ENCODE assay signal across 11 cellular contexts in genomic region chr7:150340875-150341262, GRCh38. TPM values are rescaled to one million over a fixed set of nuclear protein-coding genes. Genes with fewer than 3 reads are reported as not detected.
DNase-seq lines count a peak whose midpoint lies in the region; ATAC-seq, FAIRE-seq and TF ChIP-seq lines count a peak whose summit lies in the region.
"Had no signal": no experiment of that assay in that cellular context is flagged by ENCODE, and none has a peak within 500 bp of the region (broad histone marks: within the 10 kb centered on the region; RNA-seq: fewer than 3 reads in every experiment).

No MANE protein-coding gene starts in this region.

- no peak overlapping the region for H3K27ac ChIP-seq in K562 (ENCODE audit: extremely low read depth, low read depth, low read length)
- peak overlapping the region; percentile 22 for H3K27ac ChIP-seq in right cardiac atrium (ENCODE audit: low read length)
- peak overlapping the region; percentile 84 to 94 (median 86) for H3K27ac ChIP-seq in transverse colon

- H3K9ac ChIP-seq in K562 (ENCODE audit: insufficient read depth in 1 of 2, low read depth in 2 of 2, low read length in 2 of 2): no peak overlapping the region

- no peak for TF ChIP-seq CTCF in K562 (IDR thresholded peaks at IDR 0.05 in 2 of 3, conservative IDR thresholded peaks at IDR 0.05 in 1 of 3; ENCODE audit: insufficient read depth in 2 of 3, low read depth in 1 of 3, low read length in 3 of 3)
- TF ChIP-seq CTCF in transverse colon (IDR thresholded peaks at IDR 0.05): no peak

- TF ChIP-seq POLR2A in K562 (conservative IDR thresholded peaks at IDR 0.05): no peak
- TF ChIP-seq POLR2A in transverse colon (IDR thresholded peaks at IDR 0.05): no peak
- TF ChIP-seq POLR2A in GM12891 (IDR thresholded peaks at IDR 0.05; ENCODE audit: low read depth, low read length): no peak

- FAIRE-seq in K562 (lab: Jason Lieb, UNC) (no peak), GM12891 (lab: Jason Lieb, UNC) (no peak)

- DNase-seq in K562 (ENCODE audit: extremely low read depth in 1 of 4, low spot score in 3 of 4) (peak in 2 of 4 experiments; percentile 13 to 19), right cardiac atrium (peak in 2 of 3 donors; percentile 57 to 62), transverse colon (no peak), NCI-H2227 (lab: John Stamatoyannopoulos, UW; ENCODE audit: unreplicated experiment) (no peak), GM12891 (ENCODE audit: insufficient read length, low spot score) (no peak)
- DNase-seq: NCI-H748 treated with DMSO at 0.1 percent for 48 hours, T-cell had no signal

- peaks cover 0 to 37% of the 10 kb centered on the region in 2 experiments; a peak in 3 of 5 replicates for H3K4me1 ChIP-seq in K562 (replicated peaks in 1 of 2; ENCODE audit: control insufficient read depth in 2 of 2, insufficient read depth in 2 of 2, low read length in 2 of 2)
- H3K4me1 ChIP-seq in right cardiac atrium (ENCODE audit: control insufficient read depth, insufficient read depth, low read length): peaks cover under 1% of the 10 kb centered on the region
- H3K4me1 ChIP-seq in neuron (ENCODE audit: insufficient read depth, low read length): peaks cover 9% of the 10 kb centered on the region
- H3K4me1 ChIP-seq in transverse colon: peaks cover 15 to 51% (median 43%) of the 10 kb centered on the region in 4 donors

- no peak for TF ChIP-seq EP300 in K562 (IDR thresholded peaks at IDR 0.05; ENCODE audit: low read length)
- TF ChIP-seq EP300 in transverse colon (IDR thresholded peaks at IDR 0.05; ENCODE audit: low read depth): no peak

- H2AFZ ChIP-seq in K562 (ENCODE audit: low read depth, low read length): no peak overlapping the region
- H2AFZ ChIP-seq in neuron (ENCODE audit: low read depth, low read length): peak overlapping the region; percentile 29

- H3K9me3 ChIP-seq in K562 (replicated peaks; ENCODE audit: control insufficient read depth, insufficient read depth, low read depth, low read length) (no peaks in the 10 kb centered on the region), right cardiac atrium (ENCODE audit: control insufficient read depth, low read length) (no peaks in the 10 kb centered on the region), neuron (ENCODE audit: low read length) (peaks cover 3% of the 10 kb centered on the region), transverse colon (no peaks in the 10 kb centered on the region)

- 65% methylated on average over 18 of the region's 29 CpGs for WGBS in K562 (ENCODE audit: insufficient coverage, low coverage, missing lambda C conversion rate)
- 21% methylated on average over 29 of the region's 29 CpGs for WGBS in right cardiac atrium
- 9 to 20% methylated on average over 3 to 29 of the region's 29 CpGs for WGBS in transverse colon (ENCODE audit: low coverage in 1 of 2), 2 donors

- H3K9me1 ChIP-seq in K562 (ENCODE audit: control insufficient read depth, insufficient read depth, low read length): peaks cover 6% of the 10 kb centered on the region

- peaks cover 11 to 15% of the 10 kb centered on the region in 2 experiments; a peak in 4 of 5 replicates for H3K27me3 ChIP-seq in K562 (ENCODE audit: control insufficient read depth in 2 of 2, insufficient read depth in 2 of 2, low read length in 2 of 2)
- no peaks in the 10 kb centered on the region for H3K27me3 ChIP-seq in right cardiac atrium (ENCODE audit: control insufficient read depth, insufficient read depth)
- H3K27me3 ChIP-seq in neuron (ENCODE audit: insufficient read depth, low read length): no peaks in the 10 kb centered on the region
- peaks cover 11% of the 10 kb centered on the region for H3K27me3 ChIP-seq in transverse colon

- no peak for TF ChIP-seq RAD21 in K562 (CRISPR knock-in tag; conservative IDR thresholded peaks at IDR 0.05 in 1 of 2, IDR thresholded peaks at IDR 0.05 in 1 of 2)

- no peaks in the 10 kb centered on the region for H3K79me2 ChIP-seq in K562 (ENCODE audit: control insufficient read depth, insufficient read depth, low read length)

- CTCF ChIA-PET in K562 (lab: Yijun Ruan, JAX; ENCODE audit: low intra/inter-chr PET ratio): no interaction called here

- H3K36me3 ChIP-seq in K562 (ENCODE audit: control insufficient read depth, insufficient read depth, low read length) (peaks cover 21% of the 10 kb centered on the region; the same call in 2 of the 3 replicates), neuron (ENCODE audit: insufficient read depth, low read length) (no peaks in the 10 kb centered on the region), transverse colon (no peaks in the 10 kb centered on the region)

- intact Hi-C loops in K562 (cut with micrococcal nuclease) (no loop called here), right cardiac atrium (cut with DNase I) (no loop called here), transverse colon (cut with DNase I; ENCODE audit: low total_unique reads) (no loop called here)

- BruUV-seq in K562 (replicated peaks; lab: Mats Ljungman, UMichigan): no TSS peak

- ATAC-seq in K562: no peak
- ATAC-seq in right cardiac atrium: peak; percentile 2 to 15
- ATAC-seq in HG03280 (IDR thresholded peaks at IDR 0.05; ENCODE audit: unreplicated experiment): no peak
- ATAC-seq in HG03432 (IDR thresholded peaks at IDR 0.05; ENCODE audit: unreplicated experiment): no peak

- H3K4me2 ChIP-seq in K562 (ENCODE audit: insufficient read depth, low read length): no peak overlapping the region

- POLR2A ChIA-PET in K562 (lab: Yijun Ruan, JAX): no interaction called here

- H4K20me1 ChIP-seq in K562 (replicated peaks; ENCODE audit: control insufficient read depth, insufficient read depth, low read length): peaks cover 5% of the 10 kb centered on the region; the same call in 1 of the 2 replicates

- H3K4me3 ChIP-seq in K562 (no peak overlapping the region), right cardiac atrium (ENCODE audit: low read length) (peak overlapping the region; percentile 37), neuron (ENCODE audit: low read length) (peak overlapping the region; percentile 44), transverse colon (peak overlapping the region; percentile 43 to 61 (median 47))

- in situ Hi-C loops in K562 (cut with MboI): no loop called here
- in situ Hi-C loops in transverse colon (cut with MboI; ENCODE audit: low pct_ligation_motif_present in 1 of 4, low pct_unique_long_range_greater_than_20kb in 1 of 4, low sequenced_read_pairs in 3 of 4): no loop called here

RNA-seq across cellular contexts. Expression of gene RARRES2, which starts 0.6 kb away (rescaled TPM):
- total RNA-seq in K562 (2011; cell fraction: chromatin; rRNA removed; ENCODE audit: low replicate concordance): not detected in 2 replicates
- not detected in 2 replicates for total RNA-seq in K562 (2011; cell fraction: nucleolus; rRNA removed)
- not detected in 2 replicates for total RNA-seq in K562 (2011; cell fraction: nucleoplasm; rRNA removed)
- total RNA-seq in K562 (2014; rRNA removed): not detected in 2 replicates
- not detected in 2 replicates for total RNA-seq in K562 (2014; rRNA removed; fragmentation: Illumina TruSeq; extraction: Trizol)
- not detected in 2 replicates for total RNA-seq in K562 (2015; rRNA removed; fragmentation: Illumina TruSeq; extraction: Trizol)
- 1.7 and 1.8 TPM in 2 replicates for total RNA-seq in K562 (2021)
- 0.11 TPM in 1 of 2 replicates, not detected in the other for polyA plus RNA-seq in K562 (2011; rRNA removed)
- 0.51 and 0.55 TPM in 2 replicates for polyA plus RNA-seq in K562 (2011; cell fraction: cytosol; rRNA removed)
- 0.13 and 0.26 TPM in 2 replicates for polyA plus RNA-seq in K562 (2011; cell fraction: nucleus; rRNA removed)
- polyA plus RNA-seq in K562 (2012): 0.21 and 0.33 TPM in 2 replicates
- polyA plus RNA-seq in K562 (2014; fragmentation: Illumina TruSeq; extraction: Trizol): not detected in 2 replicates
- polyA plus RNA-seq in K562 (2014; fragmentation: Nextera tagmentation; extraction: Ambion mirVana): not detected
- polyA plus RNA-seq in K562 (2014; rRNA removed): 0.23 TPM in 1 of 2 replicates, not detected in the other
- not detected in 2 replicates for polyA minus RNA-seq in K562 (2011; rRNA and poly(A)+ RNA removed)
- not detected in 2 replicates for polyA minus RNA-seq in K562 (2011; cell fraction: cytosol; rRNA and poly(A)+ RNA removed)
- polyA minus RNA-seq in K562 (2011; cell fraction: nucleus; rRNA and poly(A)+ RNA removed): not detected in 2 replicates
- 100 to 1,000 TPM; 111 to 195 (median 174) TPM for total RNA-seq in right cardiac atrium
- 193 TPM for polyA plus RNA-seq in right cardiac atrium
- 100 to 1,000 TPM in 2 of 4 donors, 10 to 100 TPM in 2; 84.2 to 124 (median 102) TPM for total RNA-seq in transverse colon
- polyA plus RNA-seq in GM12891 (2012; ENCODE audit: low read depth, missing spikeins): 27.0 TPM

RNA-seq across cellular contexts. Expression of gene ACTR3C, which starts 17.5 kb away (rescaled TPM):
- 118 and 124 TPM in 2 replicates for total RNA-seq in K562 (2011; cell fraction: chromatin; rRNA removed; ENCODE audit: low replicate concordance)
- 77.7 and 87.2 TPM in 2 replicates for total RNA-seq in K562 (2011; cell fraction: nucleolus; rRNA removed)
- 81.8 and 110 TPM in 2 replicates for total RNA-seq in K562 (2011; cell fraction: nucleoplasm; rRNA removed)
- total RNA-seq in K562 (2014; rRNA removed) (12.1 and 12.9 TPM in 2 replicates), K562 (2014; rRNA removed; fragmentation: Illumina TruSeq; extraction: Trizol) (14.2 and 16.9 TPM in 2 replicates), K562 (2015; rRNA removed; fragmentation: Illumina TruSeq; extraction: Trizol) (14.8 and 16.8 TPM in 2 replicates), K562 (2021) (10.0 and 10.8 TPM in 2 replicates), right cardiac atrium (1 to 10 TPM; 4.5 to 7.4 (median 5.5) TPM), transverse colon (10 to 100 TPM; 19.9 to 71.1 (median 42.7) TPM)
- polyA plus RNA-seq in K562 (2011; rRNA removed) (28.1 and 35.4 TPM in 2 replicates), K562 (2014; fragmentation: Illumina TruSeq; extraction: Trizol) (12.2 and 13.4 TPM in 2 replicates), K562 (2014; fragmentation: Nextera tagmentation; extraction: Ambion mirVana) (10 to 100 TPM in 1 of 2 experiments, 1 to 10 TPM in 1; 9.0 to 13.3 TPM), K562 (2014; rRNA removed) (14.9 and 16.9 TPM in 2 replicates), right cardiac atrium (4.2 TPM)
- polyA plus RNA-seq in K562 (2011; cell fraction: cytosol; rRNA removed): 13.0 and 26.1 TPM in 2 replicates
- 30.3 and 45.3 TPM in 2 replicates for polyA plus RNA-seq in K562 (2011; cell fraction: nucleus; rRNA removed)
- 13.2 and 18.9 TPM in 2 replicates for polyA plus RNA-seq in K562 (2012)
- polyA minus RNA-seq in K562 (2011; rRNA and poly(A)+ RNA removed): 61.6 and 72.6 TPM in 2 replicates
- polyA minus RNA-seq in K562 (2011; cell fraction: cytosol; rRNA and poly(A)+ RNA removed): 16.9 and 22.1 TPM in 2 replicates
- 75.1 and 126 TPM in 2 replicates for polyA minus RNA-seq in K562 (2011; cell fraction: nucleus; rRNA and poly(A)+ RNA removed)
- 3.9 TPM for polyA plus RNA-seq in GM12891 (2012; ENCODE audit: low read depth, missing spikeins)
- total RNA-seq: M059J had no signal

RNA-seq across cellular contexts. Expression of gene LRRC61, which starts 17.7 kb away (rescaled TPM):
- 114 and 182 TPM in 2 replicates for total RNA-seq in K562 (2011; cell fraction: chromatin; rRNA removed; ENCODE audit: low replicate concordance)
- total RNA-seq in K562 (2011; cell fraction: nucleolus; rRNA removed): 129 and 134 TPM in 2 replicates
- total RNA-seq in K562 (2011; cell fraction: nucleoplasm; rRNA removed): 113 and 123 TPM in 2 replicates
- total RNA-seq in K562 (2014; rRNA removed): 55.2 and 67.6 TPM in 2 replicates
- 16.8 and 18.7 TPM in 2 replicates for total RNA-seq in K562 (2014; rRNA removed; fragmentation: Illumina TruSeq; extraction: Trizol)
- 35.2 and 37.8 TPM in 2 replicates for total RNA-seq in K562 (2015; rRNA removed; fragmentation: Illumina TruSeq; extraction: Trizol)
- total RNA-seq in K562 (2021): 49.5 and 50.6 TPM in 2 replicates
- 54.3 and 76.9 TPM in 2 replicates for polyA plus RNA-seq in K562 (2011; rRNA removed)
- polyA plus RNA-seq in K562 (2011; cell fraction: cytosol; rRNA removed): 138 and 194 TPM in 2 replicates
- polyA plus RNA-seq in K562 (2011; cell fraction: nucleus; rRNA removed): 125 and 205 TPM in 2 replicates
- polyA plus RNA-seq in K562 (2012): 81.4 and 86.4 TPM in 2 replicates
- polyA plus RNA-seq in K562 (2014; fragmentation: Illumina TruSeq; extraction: Trizol): 18.4 and 35.6 TPM in 2 replicates
- 1 to 10 TPM; 1.3 to 1.7 TPM for polyA plus RNA-seq in K562 (2014; fragmentation: Nextera tagmentation; extraction: Ambion mirVana)
- 42.0 and 46.5 TPM in 2 replicates for polyA plus RNA-seq in K562 (2014; rRNA removed)
- polyA minus RNA-seq in K562 (2011; rRNA and poly(A)+ RNA removed): 44.8 and 55.6 TPM in 2 replicates
- 94.8 and 130 TPM in 2 replicates for polyA minus RNA-seq in K562 (2011; cell fraction: cytosol; rRNA and poly(A)+ RNA removed)
- 89.0 and 106 TPM in 2 replicates for polyA minus RNA-seq in K562 (2011; cell fraction: nucleus; rRNA and poly(A)+ RNA removed)
- total RNA-seq in right cardiac atrium: 1 to 10 TPM; 5.7 to 8.0 (median 6.2) TPM
- 4.4 TPM for polyA plus RNA-seq in right cardiac atrium
- total RNA-seq in transverse colon: 10 to 100 TPM in 3 of 4 donors, 1 to 10 TPM in 1; 1.4 to 55.4 (median 17.2) TPM
- 27.7 TPM for polyA plus RNA-seq in GM12891 (2012; ENCODE audit: low read depth, missing spikeins)
- total RNA-seq: M059J had no signal

RNA-seq across cellular contexts. Expression of gene REPIN1, which starts 27.8 kb away (rescaled TPM):
- total RNA-seq in K562 (2011; cell fraction: chromatin; rRNA removed; ENCODE audit: low replicate concordance): 109 and 296 TPM in 2 replicates
- total RNA-seq in K562 (2011; cell fraction: nucleolus; rRNA removed): 251 and 260 TPM in 2 replicates
- total RNA-seq in K562 (2011; cell fraction: nucleoplasm; rRNA removed): 183 and 184 TPM in 2 replicates
- 212 and 268 TPM in 2 replicates for total RNA-seq in K562 (2014; rRNA removed)
- total RNA-seq in K562 (2014; rRNA removed; fragmentation: Illumina TruSeq; extraction: Trizol): 46.9 and 56.8 TPM in 2 replicates
- total RNA-seq in K562 (2015; rRNA removed; fragmentation: Illumina TruSeq; extraction: Trizol): 94.0 and 99.6 TPM in 2 replicates
- 277 and 283 TPM in 2 replicates for total RNA-seq in K562 (2021)
- 130 and 189 TPM in 2 replicates for polyA plus RNA-seq in K562 (2011; rRNA removed)
- 210 and 322 TPM in 2 replicates for polyA plus RNA-seq in K562 (2011; cell fraction: cytosol; rRNA removed)
- 461 and 543 TPM in 2 replicates for polyA plus RNA-seq in K562 (2011; cell fraction: nucleus; rRNA removed)
- polyA plus RNA-seq in K562 (2012): 186 and 202 TPM in 2 replicates
- 94.3 and 120 TPM in 2 replicates for polyA plus RNA-seq in K562 (2014; fragmentation: Illumina TruSeq; extraction: Trizol)
- polyA plus RNA-seq in K562 (2014; fragmentation: Nextera tagmentation; extraction: Ambion mirVana): 10 to 100 TPM in 1 of 2 experiments, 1 to 10 TPM in 1; 8.1 to 11.0 TPM
- polyA plus RNA-seq in K562 (2014; rRNA removed): 209 and 237 TPM in 2 replicates
- polyA minus RNA-seq in K562 (2011; rRNA and poly(A)+ RNA removed): 65.6 and 71.9 TPM in 2 replicates
- 96.6 and 122 TPM in 2 replicates for polyA minus RNA-seq in K562 (2011; cell fraction: cytosol; rRNA and poly(A)+ RNA removed)
- polyA minus RNA-seq in K562 (2011; cell fraction: nucleus; rRNA and poly(A)+ RNA removed): 81.0 and 130 TPM in 2 replicates
- 100 to 1,000 TPM in 3 of 4 donors, 10 to 100 TPM in 1; 98.2 to 116 (median 107) TPM for total RNA-seq in right cardiac atrium
- polyA plus RNA-seq in right cardiac atrium: 70.6 TPM
- 100 to 1,000 TPM; 182 to 414 (median 247) TPM for total RNA-seq in transverse colon
- 94.0 TPM for polyA plus RNA-seq in GM12891 (2012; ENCODE audit: low read depth, missing spikeins)

RNA-seq across cellular contexts. Expression of gene ZNF775, which starts 38.3 kb away (rescaled TPM):
- 3.1 and 10.5 TPM in 2 replicates for total RNA-seq in K562 (2011; cell fraction: chromatin; rRNA removed; ENCODE audit: low replicate concordance)
- total RNA-seq in K562 (2011; cell fraction: nucleolus; rRNA removed): 12.0 and 14.7 TPM in 2 replicates
- 5.9 TPM in 2 replicates for total RNA-seq in K562 (2011; cell fraction: nucleoplasm; rRNA removed)
- total RNA-seq in K562 (2014; rRNA removed): 18.6 and 21.8 TPM in 2 replicates
- total RNA-seq in K562 (2014; rRNA removed; fragmentation: Illumina TruSeq; extraction: Trizol): 1.1 and 1.8 TPM in 2 replicates
- 5.5 and 5.7 TPM in 2 replicates for total RNA-seq in K562 (2015; rRNA removed; fragmentation: Illumina TruSeq; extraction: Trizol)
- total RNA-seq in K562 (2021): 18.7 and 19.2 TPM in 2 replicates
- polyA plus RNA-seq in K562 (2011; rRNA removed): 4.9 and 8.3 TPM in 2 replicates
- 7.9 and 29.5 TPM in 2 replicates for polyA plus RNA-seq in K562 (2011; cell fraction: cytosol; rRNA removed)
- polyA plus RNA-seq in K562 (2011; cell fraction: nucleus; rRNA removed): 9.1 and 15.1 TPM in 2 replicates
- 11.8 and 13.9 TPM in 2 replicates for polyA plus RNA-seq in K562 (2012)
- 1.5 and 3.5 TPM in 2 replicates for polyA plus RNA-seq in K562 (2014; fragmentation: Illumina TruSeq; extraction: Trizol)
- polyA plus RNA-seq in K562 (2014; fragmentation: Nextera tagmentation; extraction: Ambion mirVana): under 1 TPM; 0.04 to 0.20 TPM
- polyA plus RNA-seq in K562 (2014; rRNA removed): 13.1 and 13.2 TPM in 2 replicates
- polyA minus RNA-seq in K562 (2011; rRNA and poly(A)+ RNA removed): 1.3 and 1.6 TPM in 2 replicates
- 7.2 and 17.1 TPM in 2 replicates for polyA minus RNA-seq in K562 (2011; cell fraction: cytosol; rRNA and poly(A)+ RNA removed)
- 4.3 and 5.3 TPM in 2 replicates for polyA minus RNA-seq in K562 (2011; cell fraction: nucleus; rRNA and poly(A)+ RNA removed)
- 1 to 10 TPM; 5.1 to 6.5 (median 5.8) TPM for total RNA-seq in right cardiac atrium
- polyA plus RNA-seq in right cardiac atrium: 4.5 TPM
- 10 to 100 TPM in 3 of 4 donors, 1 to 10 TPM in 1; 8.9 to 75.2 (median 15.2) TPM for total RNA-seq in transverse colon
- polyA plus RNA-seq in GM12891 (2012; ENCODE audit: low read depth, missing spikeins): 9.7 TPM

Comparison
In these comparisons a context has a peak if more than half of its experiments do, and no peak if none do; other contexts are left out.
1. ATAC-seq: peak in right cardiac atrium (2 of 2); none in K562 (single experiment), HG03280 (single experiment) and HG03432 (single experiment).
2. DNase-seq: peak in right cardiac atrium (2 of 3); none in transverse colon (single experiment), NCI-H2227 (single experiment) and GM12891 (single experiment).
3. RNA of gene RARRES2, which starts 0.6 kb away (total RNA-seq): 111 to 195 TPM in right cardiac atrium and 84.2 to 124 TPM in transverse colon; 1.7 to 1.8 TPM in K562; every median in the first group is over 10 times any median in the second.